1 cellular context compared by ENCODE assay signal in genomic region chr5:155983954-155984353, GRCh38.
TF ChIP-seq lines count a peak whose summit lies in the region.

No MANE protein-coding gene starts in this region.

TF ChIP-seq in IMR-90, 13 proteins besides CTCF, POLR2A, EP300 and RAD21:
- peak; percentile 72 for TF ChIP-seq MAFK (IDR thresholded peaks at IDR 0.05; ENCODE audit: low read depth, low read length)
- TF ChIP-seq CHD1 (IDR thresholded peaks at IDR 0.05; ENCODE audit: low read depth, low read length), result no peak
- no peak for TF ChIP-seq MAZ (IDR thresholded peaks at IDR 0.05; ENCODE audit: borderline replicate concordance, low read depth, low read length)
- TF ChIP-seq, protein P1, sequence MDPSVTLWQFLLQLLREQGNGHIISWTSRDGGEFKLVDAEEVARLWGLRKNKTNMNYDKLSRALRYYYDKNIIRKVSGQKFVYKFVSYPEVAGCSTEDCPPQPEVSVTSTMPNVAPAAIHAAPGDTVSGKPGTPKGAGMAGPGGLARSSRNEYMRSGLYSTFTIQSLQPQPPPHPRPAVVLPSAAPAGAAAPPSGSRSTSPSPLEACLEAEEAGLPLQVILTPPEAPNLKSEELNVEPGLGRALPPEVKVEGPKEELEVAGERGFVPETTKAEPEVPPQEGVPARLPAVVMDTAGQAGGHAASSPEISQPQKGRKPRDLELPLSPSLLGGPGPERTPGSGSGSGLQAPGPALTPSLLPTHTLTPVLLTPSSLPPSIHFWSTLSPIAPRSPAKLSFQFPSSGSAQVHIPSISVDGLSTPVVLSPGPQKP (IDR thresholded peaks at IDR 0.05; ENCODE audit: borderline replicate concordance, low read depth, low read length), result no peak
- TF ChIP-seq RCOR1 (IDR thresholded peaks at IDR 0.05; ENCODE audit: insufficient replicate concordance, low read length), result peak; percentile 86
- TF ChIP-seq USF2 (IDR thresholded peaks at IDR 0.05; ENCODE audit: low read depth, low read length), result no peak
- no peak for TF ChIP-seq SMC3 (IDR thresholded peaks at IDR 0.05; ENCODE audit: low read depth, low read length)
- TF ChIP-seq CEBPB (IDR thresholded peaks at IDR 0.05; ENCODE audit: low read depth, low read length), result peak; percentile 95
- TF ChIP-seq BHLHE40 (IDR thresholded peaks at IDR 0.05; ENCODE audit: low read depth, low read length), result peak; percentile 48; the same call in 1 of the 2 replicates
- TF ChIP-seq MXI1 (IDR thresholded peaks at IDR 0.05; ENCODE audit: borderline replicate concordance, low read depth, low read length), result no peak
- TF ChIP-seq FOS (IDR thresholded peaks at IDR 0.05; ENCODE audit: low read depth, low read length), result peak; percentile 41
- TF ChIP-seq NFE2L2 (IDR thresholded peaks at IDR 0.05; ENCODE audit: low read depth, low read length), result no peak
- TF ChIP-seq RFX5 (IDR thresholded peaks at IDR 0.05; ENCODE audit: low read depth, low read length), result no peak
